ENCODE assay signal across 1 cellular context in the genomic region with DNA sequence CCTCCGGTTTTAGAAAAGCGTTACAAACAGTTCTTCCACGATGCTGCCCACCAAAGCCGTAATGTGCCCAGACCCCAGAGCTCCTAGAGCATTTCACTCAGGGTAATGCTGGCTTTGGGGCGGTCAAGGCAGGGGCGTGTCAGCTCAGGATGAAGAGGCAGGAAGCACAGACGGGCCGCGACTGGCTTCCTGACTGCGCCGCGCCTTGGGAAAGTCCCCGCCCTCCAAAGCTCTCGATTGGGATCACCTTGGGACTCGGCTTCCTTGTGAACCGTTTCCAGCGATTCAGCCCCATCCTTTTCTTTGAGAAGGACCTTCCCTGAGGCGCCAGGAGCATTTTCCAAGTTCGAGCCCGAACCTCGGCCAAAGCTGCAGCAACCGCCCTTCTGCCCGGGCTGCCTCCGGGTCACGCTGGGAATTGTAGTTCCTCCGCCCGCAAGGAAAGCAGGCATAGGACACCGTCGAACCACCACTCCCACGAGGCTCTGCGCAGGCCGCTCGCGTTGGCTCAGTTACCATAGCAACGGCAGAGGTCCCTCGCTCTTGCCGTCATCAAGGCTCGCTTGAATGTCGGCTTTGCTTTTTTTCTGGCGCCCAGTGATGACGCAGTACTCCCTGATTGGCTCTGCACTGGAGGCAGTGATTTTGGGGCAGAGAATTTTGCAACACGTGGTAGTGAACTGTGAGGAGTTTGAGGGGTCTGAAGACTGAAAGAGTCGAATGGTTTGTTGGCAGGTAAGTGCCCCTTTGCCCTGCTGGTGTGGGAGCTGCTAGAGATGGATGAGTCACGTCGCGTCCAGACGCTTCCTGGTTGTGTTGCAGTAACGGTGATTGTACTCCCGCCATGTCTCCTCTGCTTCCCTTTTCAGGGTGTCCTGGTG.
TF ChIP-seq lines count a peak whose summit lies in the region.

A gene with protein sequence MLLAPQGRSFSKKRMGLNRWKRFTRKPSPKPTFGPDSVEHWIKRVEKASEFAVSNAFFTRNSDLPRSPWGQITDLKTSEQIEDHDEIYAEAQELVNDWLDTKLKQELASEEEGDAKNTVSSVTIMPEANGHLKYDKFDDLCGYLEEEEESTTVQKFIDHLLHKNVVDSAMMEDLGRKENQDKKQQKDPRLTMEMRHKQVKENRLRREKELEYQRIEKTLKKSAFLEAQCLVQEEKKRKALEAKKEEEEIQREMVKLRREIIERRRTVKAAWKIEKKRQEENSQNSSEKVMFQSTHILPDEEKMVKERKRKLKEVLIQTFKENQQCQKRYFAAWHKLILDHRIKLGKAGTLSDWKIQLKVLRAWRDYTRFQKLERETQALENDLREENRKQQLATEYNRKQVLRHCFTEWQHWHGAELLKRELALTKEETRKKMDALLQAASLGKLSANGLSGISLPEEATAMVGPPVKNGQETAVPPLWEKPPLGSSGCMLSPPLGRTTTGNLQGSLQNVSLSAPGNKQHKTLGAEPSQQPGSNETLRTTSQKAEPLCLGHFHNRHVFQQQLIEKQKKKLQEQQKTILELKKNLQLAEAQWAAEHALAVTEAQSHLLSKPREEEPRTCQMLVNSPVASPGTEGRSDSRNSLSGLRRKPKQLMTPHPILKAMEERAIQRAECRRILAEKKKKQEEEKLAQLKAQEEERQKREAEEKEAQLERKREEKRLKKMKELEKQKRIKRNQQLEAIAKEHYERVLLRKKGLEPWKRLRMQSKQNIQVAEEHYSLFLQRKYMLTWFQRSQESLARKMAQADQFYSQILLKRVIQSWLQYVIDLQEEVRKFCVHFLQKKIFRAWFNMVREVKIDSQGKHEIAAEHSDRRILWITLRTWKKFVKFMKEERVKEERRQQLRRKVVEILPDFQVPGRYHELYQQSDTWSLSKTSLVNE (minus strand): TSS at position 397 of the 881 bp plus-strand sequence. CDS start 60 bp downstream, at position 337.
A gene (plus strand): TSS at position 608 of the 881 bp plus-strand sequence. CDS start 8,521 bp downstream, outside the sequence.

TF ChIP-seq in HCT116, 20 proteins besides CTCF, POLR2A, EP300 and RAD21 (continued from another document):
- 0 out of 2 replicates have a peak, but pooled peaks have one; percentile 23 for TF ChIP-seq ZFX (IDR thresholded peaks at IDR 0.05)
- TF ChIP-seq SRF (IDR thresholded peaks at IDR 0.05; ENCODE audit: low read depth): peak; percentile 95
- TF ChIP-seq, protein P1, sequence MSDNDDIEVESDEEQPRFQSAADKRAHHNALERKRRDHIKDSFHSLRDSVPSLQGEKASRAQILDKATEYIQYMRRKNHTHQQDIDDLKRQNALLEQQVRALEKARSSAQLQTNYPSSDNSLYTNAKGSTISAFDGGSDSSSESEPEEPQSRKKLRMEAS (IDR thresholded peaks at IDR 0.05): peak; percentile 99
- TF ChIP-seq POLR2AphosphoS5 (IDR thresholded peaks at IDR 0.05; ENCODE audit: low read depth, low read length): peak; percentile 73
- TF ChIP-seq CBX3 (IDR thresholded peaks at IDR 0.05; ENCODE audit: low read depth): no peak; the same call in 1 of the 2 replicates
- no peak for TF ChIP-seq EGR1 (IDR thresholded peaks at IDR 0.05; ENCODE audit: low read depth)
- TF ChIP-seq CEBPB (IDR thresholded peaks at IDR 0.05; ENCODE audit: low read depth): no peak
- TF ChIP-seq SP1 (IDR thresholded peaks at IDR 0.05; ENCODE audit: low read depth): peak; percentile 94
- no peak for TF ChIP-seq EZH2phosphoT487 (IDR thresholded peaks at IDR 0.05; ENCODE audit: borderline replicate concordance)
- peak; percentile 53 for TF ChIP-seq YY1 (IDR thresholded peaks at IDR 0.05; ENCODE audit: extremely low read depth, insufficient replicate concordance, low read depth, low read length)
- no peak for TF ChIP-seq EZH2 (IDR thresholded peaks at IDR 0.05)
- TF ChIP-seq TCF7L2 (IDR thresholded peaks at IDR 0.05; ENCODE audit: borderline replicate concordance, extremely low read depth, insufficient read depth, insufficient read length): peak; percentile 94
- no peak for TF ChIP-seq JUND (IDR thresholded peaks at IDR 0.05)
- TF ChIP-seq, protein P2, sequence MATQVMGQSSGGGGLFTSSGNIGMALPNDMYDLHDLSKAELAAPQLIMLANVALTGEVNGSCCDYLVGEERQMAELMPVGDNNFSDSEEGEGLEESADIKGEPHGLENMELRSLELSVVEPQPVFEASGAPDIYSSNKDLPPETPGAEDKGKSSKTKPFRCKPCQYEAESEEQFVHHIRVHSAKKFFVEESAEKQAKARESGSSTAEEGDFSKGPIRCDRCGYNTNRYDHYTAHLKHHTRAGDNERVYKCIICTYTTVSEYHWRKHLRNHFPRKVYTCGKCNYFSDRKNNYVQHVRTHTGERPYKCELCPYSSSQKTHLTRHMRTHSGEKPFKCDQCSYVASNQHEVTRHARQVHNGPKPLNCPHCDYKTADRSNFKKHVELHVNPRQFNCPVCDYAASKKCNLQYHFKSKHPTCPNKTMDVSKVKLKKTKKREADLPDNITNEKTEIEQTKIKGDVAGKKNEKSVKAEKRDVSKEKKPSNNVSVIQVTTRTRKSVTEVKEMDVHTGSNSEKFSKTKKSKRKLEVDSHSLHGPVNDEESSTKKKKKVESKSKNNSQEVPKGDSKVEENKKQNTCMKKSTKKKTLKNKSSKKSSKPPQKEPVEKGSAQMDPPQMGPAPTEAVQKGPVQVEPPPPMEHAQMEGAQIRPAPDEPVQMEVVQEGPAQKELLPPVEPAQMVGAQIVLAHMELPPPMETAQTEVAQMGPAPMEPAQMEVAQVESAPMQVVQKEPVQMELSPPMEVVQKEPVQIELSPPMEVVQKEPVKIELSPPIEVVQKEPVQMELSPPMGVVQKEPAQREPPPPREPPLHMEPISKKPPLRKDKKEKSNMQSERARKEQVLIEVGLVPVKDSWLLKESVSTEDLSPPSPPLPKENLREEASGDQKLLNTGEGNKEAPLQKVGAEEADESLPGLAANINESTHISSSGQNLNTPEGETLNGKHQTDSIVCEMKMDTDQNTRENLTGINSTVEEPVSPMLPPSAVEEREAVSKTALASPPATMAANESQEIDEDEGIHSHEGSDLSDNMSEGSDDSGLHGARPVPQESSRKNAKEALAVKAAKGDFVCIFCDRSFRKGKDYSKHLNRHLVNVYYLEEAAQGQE (IDR thresholded peaks at IDR 0.05; ENCODE audit: low read depth): no peak
- peak; percentile 64 for TF ChIP-seq ELF1 (IDR thresholded peaks at IDR 0.05; ENCODE audit: borderline replicate concordance, low read depth)
- peak; percentile 98 for TF ChIP-seq SIN3A (IDR thresholded peaks at IDR 0.05; ENCODE audit: low read depth)
- TF ChIP-seq ZNF274 (IDR thresholded peaks at IDR 0.05; ENCODE audit: low read depth, low read length): no peak
